In genomic region chr12:12735301-12735700, GRCh38 we compare ENCODE assay signal across 10 cellular contexts. TPM values are rescaled to one million over a fixed set of nuclear protein-coding genes. Genes with fewer than 3 reads are reported as not detected.
DNase-seq lines count a peak whose midpoint lies in the region; ATAC-seq and TF ChIP-seq lines count a peak whose summit lies in the region.
"Had no signal": no experiment of that assay in that cellular context is flagged by ENCODE, and none has a peak within 500 bp of the region (broad histone marks: within the 10 kb centered on the region; RNA-seq: fewer than 3 reads in every experiment).

No MANE protein-coding gene starts in this region.

- intact Hi-C loops in transverse colon (cut with DNase I; ENCODE audit: low total_unique reads) (no loop called here), cardiac septum (cut with DNase I) (no loop called here)

- peak overlapping the region; percentile 31 for H3K4me3 Mint-ChIP-seq in activated naive CD8-positive, alpha-beta T cell
- H3K4me3 Mint-ChIP-seq in activated naive CD8-positive, alpha-beta T cell treated with anti-CD3 and anti-CD28 coated beads for 36 hours: no peak overlapping the region
- peak overlapping the region; percentile 70 for H3K4me3 Mint-ChIP-seq in activated T-helper 17 cell treated with anti-CD3 and anti-CD28 coated beads, Interleukin-2, amount 50 U/mL, for 72 hours

- DNase-seq in activated naive CD8-positive, alpha-beta T cell treated with anti-CD3 and anti-CD28 coated beads for 36 hours: no peak
- peak; percentile 45 for DNase-seq in kidney tubule cell (ENCODE audit: low spot score)
- no peak for DNase-seq in transverse colon
- DNase-seq in cardiac septum (ENCODE audit: low spot score): no peak
- DNase-seq: NCI-H446 treated with DMSO at 0.1 percent for 48 hours, ovary had no signal

- no peak for TF ChIP-seq EP300 in transverse colon (IDR thresholded peaks at IDR 0.05; ENCODE audit: low read depth)

- TF ChIP-seq CTCF in transverse colon (IDR thresholded peaks at IDR 0.05): no peak

- in situ Hi-C loops in transverse colon (cut with MboI; ENCODE audit: low pct_ligation_motif_present in 1 of 4, low pct_unique_long_range_greater_than_20kb in 1 of 4, low sequenced_read_pairs in 3 of 4): no loop called here

- TF ChIP-seq POLR2A in transverse colon (IDR thresholded peaks at IDR 0.05): no peak

- H3K27me3 Mint-ChIP-seq in activated naive CD8-positive, alpha-beta T cell: no peaks in the 10 kb centered on the region
- no peaks in the 10 kb centered on the region for H3K27me3 Mint-ChIP-seq in activated naive CD8-positive, alpha-beta T cell treated with anti-CD3 and anti-CD28 coated beads for 36 hours
- no peaks in the 10 kb centered on the region for H3K27me3 Mint-ChIP-seq in activated T-helper 17 cell treated with anti-CD3 and anti-CD28 coated beads, Interleukin-2, amount 50 U/mL, for 72 hours

- peaks cover 3 to 39% (median 19%) of the 10 kb centered on the region in 4 donors for H3K4me1 ChIP-seq in transverse colon

- 96 to 100% methylated on average over 1 of the region's 1 CpG for WGBS in transverse colon (ENCODE audit: low coverage in 1 of 2), 2 donors

- H3K27me3 ChIP-seq in transverse colon: no peaks in the 10 kb centered on the region
- H3K27me3 ChIP-seq: ovary had no signal

- H3K9me3 Mint-ChIP-seq in activated naive CD8-positive, alpha-beta T cell (ENCODE audit: low read depth): no peaks in the 10 kb centered on the region
- no peaks in the 10 kb centered on the region for H3K9me3 Mint-ChIP-seq in activated naive CD8-positive, alpha-beta T cell treated with anti-CD3 and anti-CD28 coated beads for 36 hours
- no peaks in the 10 kb centered on the region for H3K9me3 Mint-ChIP-seq in activated T-helper 17 cell treated with anti-CD3 and anti-CD28 coated beads, Interleukin-2, amount 50 U/mL, for 72 hours

- peak overlapping the region; percentile 81 for H3K27ac Mint-ChIP-seq in activated naive CD8-positive, alpha-beta T cell
- no peak overlapping the region for H3K27ac Mint-ChIP-seq in activated naive CD8-positive, alpha-beta T cell treated with anti-CD3 and anti-CD28 coated beads for 36 hours
- peak overlapping the region; percentile 60 for H3K27ac Mint-ChIP-seq in activated T-helper 17 cell treated with anti-CD3 and anti-CD28 coated beads, Interleukin-2, amount 50 U/mL, for 72 hours

- ATAC-seq in activated T-helper 17 cell treated with anti-CD3 and anti-CD28 coated beads, Interleukin-2, amount 50 U/mL, for 72 hours (replicated peaks): no peak
- no peak for ATAC-seq in GM21619 (IDR thresholded peaks at IDR 0.05; ENCODE audit: unreplicated experiment)
- ATAC-seq in HG03135 (IDR thresholded peaks at IDR 0.05; ENCODE audit: unreplicated experiment): no peak

- H3K36me3 Mint-ChIP-seq in activated naive CD8-positive, alpha-beta T cell: no peaks in the 10 kb centered on the region
- peaks cover 8% of the 10 kb centered on the region for H3K36me3 Mint-ChIP-seq in activated naive CD8-positive, alpha-beta T cell treated with anti-CD3 and anti-CD28 coated beads for 36 hours
- H3K36me3 Mint-ChIP-seq in activated T-helper 17 cell treated with anti-CD3 and anti-CD28 coated beads, Interleukin-2, amount 50 U/mL, for 72 hours (ENCODE audit: low read depth): peaks cover 59% of the 10 kb centered on the region

- no peaks in the 10 kb centered on the region for H3K9me3 ChIP-seq in transverse colon
- H3K9me3 ChIP-seq: ovary had no signal

- peaks cover 43% of the 10 kb centered on the region for H3K4me1 Mint-ChIP-seq in activated naive CD8-positive, alpha-beta T cell (ENCODE audit: low read depth)
- peaks cover 24% of the 10 kb centered on the region for H3K4me1 Mint-ChIP-seq in activated naive CD8-positive, alpha-beta T cell treated with anti-CD3 and anti-CD28 coated beads for 36 hours
- H3K4me1 Mint-ChIP-seq in activated T-helper 17 cell treated with anti-CD3 and anti-CD28 coated beads, Interleukin-2, amount 50 U/mL, for 72 hours: peaks cover 42% of the 10 kb centered on the region

- H3K36me3 ChIP-seq in transverse colon: no peaks in the 10 kb centered on the region
- H3K36me3 ChIP-seq: ovary had no signal

- H3K4me3 ChIP-seq in transverse colon: no peak overlapping the region
- H3K4me3 ChIP-seq: ovary had no signal

- H3K27ac ChIP-seq in transverse colon: peak overlapping the region; percentile 63 to 77 (median 69)

RNA-seq across cellular contexts. Expression of gene CDKN1B, which starts 18.1 kb away (rescaled TPM):
- total RNA-seq in activated naive CD8-positive, alpha-beta T cell treated with anti-CD3 and anti-CD28 coated beads for 36 hours: 10 to 100 TPM; 26.0 to 26.1 TPM
- total RNA-seq in activated T-helper 17 cell treated with anti-CD3 and anti-CD28 coated beads, Interleukin-2, amount 50 U/mL, for 72 hours: 10 to 100 TPM; 41.1 to 95.4 TPM
- total RNA-seq in transverse colon (10 to 100 TPM; 14.1 to 58.3 (median 54.1) TPM), cardiac septum (29.5 TPM)

RNA-seq across cellular contexts. Expression of gene GPR19, which starts 39.3 kb away (rescaled TPM):
- total RNA-seq in activated naive CD8-positive, alpha-beta T cell treated with anti-CD3 and anti-CD28 coated beads for 36 hours: 10 to 100 TPM; 10.3 to 11.3 TPM
- total RNA-seq in activated T-helper 17 cell treated with anti-CD3 and anti-CD28 coated beads, Interleukin-2, amount 50 U/mL, for 72 hours: 10 to 100 TPM; 25.2 to 32.7 TPM
- total RNA-seq in transverse colon (not detected), cardiac septum (not detected)

RNA-seq across cellular contexts. Expression of gene APOLD1, which starts 50.2 kb away (rescaled TPM):
- 1 to 10 TPM; 2.3 to 3.1 TPM for total RNA-seq in activated naive CD8-positive, alpha-beta T cell treated with anti-CD3 and anti-CD28 coated beads for 36 hours
- total RNA-seq in activated T-helper 17 cell treated with anti-CD3 and anti-CD28 coated beads, Interleukin-2, amount 50 U/mL, for 72 hours: 10 to 100 TPM in 1 of 2 donors, 1 to 10 TPM in 1; 8.7 to 42.2 TPM
- 10 to 100 TPM in 2 of 4 donors, 1 to 10 TPM in 2; 3.0 to 11.3 (median 7.7) TPM for total RNA-seq in transverse colon
- 13.0 TPM for total RNA-seq in cardiac septum

Comparison
In these comparisons a context has a peak if more than half of its experiments do, and no peak if none do; other contexts are left out.
1. RNA of gene GPR19, which starts 39.3 kb away (total RNA-seq): 25.2 to 32.7 TPM in activated T-helper 17 cell treated with anti-CD3 and anti-CD28 coated beads, Interleukin-2, amount 50 U/mL, for 72 hours and 10.3 to 11.3 TPM in activated naive CD8-positive, alpha-beta T cell treated with anti-CD3 and anti-CD28 coated beads for 36 hours; not detected in cardiac septum (single experiment) and not detected in transverse colon; every median in the first group is over 4 times any median in the second.